ENCODE assay signal across 1 cellular context in the genomic region with DNA sequence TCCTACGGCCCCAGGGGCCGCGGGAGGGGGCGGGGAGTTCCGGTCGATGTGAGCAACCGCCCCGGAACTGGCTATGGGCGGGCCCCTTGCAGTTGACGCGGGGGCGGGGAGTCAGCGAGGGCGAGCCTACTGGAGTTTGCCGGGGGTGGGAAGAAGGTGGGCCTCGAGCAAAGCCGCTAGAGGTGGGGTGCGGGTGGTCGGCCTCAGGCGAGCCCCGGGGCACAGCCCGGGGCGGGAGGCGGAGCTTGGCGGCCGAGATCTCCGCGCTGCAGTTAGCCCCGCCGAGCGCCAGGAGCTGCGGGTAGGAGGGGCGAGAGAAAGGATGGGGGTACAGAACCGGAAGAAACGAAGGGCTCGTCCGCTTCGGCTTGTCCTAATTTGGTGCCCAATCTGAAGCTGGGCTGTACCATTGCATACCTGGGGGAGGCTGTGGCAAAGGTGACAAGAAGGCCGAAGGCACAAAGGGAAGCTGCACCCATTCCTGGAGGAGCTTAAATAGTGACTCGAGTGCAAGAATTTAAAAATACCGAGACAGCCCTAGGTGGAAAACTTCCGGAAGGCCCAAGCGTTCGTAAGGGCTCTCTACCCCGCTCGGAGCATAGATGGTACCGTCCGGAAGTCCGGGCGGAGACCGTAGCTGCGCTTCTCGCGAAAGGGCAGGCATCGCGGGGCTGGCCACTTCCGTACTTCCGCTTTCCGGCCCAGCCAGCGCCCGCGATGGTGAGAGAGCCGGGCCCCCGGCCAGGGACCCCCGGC.
TF ChIP-seq lines count a peak whose summit lies in the region.

A gene (plus strand): TSS at position 678 of the 756 bp plus-strand sequence. CDS start 40 bp downstream, at position 718.
A gene with protein sequence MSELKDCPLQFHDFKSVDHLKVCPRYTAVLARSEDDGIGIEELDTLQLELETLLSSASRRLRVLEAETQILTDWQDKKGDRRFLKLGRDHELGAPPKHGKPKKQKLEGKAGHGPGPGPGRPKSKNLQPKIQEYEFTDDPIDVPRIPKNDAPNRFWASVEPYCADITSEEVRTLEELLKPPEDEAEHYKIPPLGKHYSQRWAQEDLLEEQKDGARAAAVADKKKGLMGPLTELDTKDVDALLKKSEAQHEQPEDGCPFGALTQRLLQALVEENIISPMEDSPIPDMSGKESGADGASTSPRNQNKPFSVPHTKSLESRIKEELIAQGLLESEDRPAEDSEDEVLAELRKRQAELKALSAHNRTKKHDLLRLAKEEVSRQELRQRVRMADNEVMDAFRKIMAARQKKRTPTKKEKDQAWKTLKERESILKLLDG (minus strand): TSS at position 69 of the 756 bp plus-strand sequence. CDS start 1,007 bp downstream, outside the sequence.

TF ChIP-seq in GM23338, 12 proteins besides CTCF, POLR2A, EP300 and RAD21 (continued from another document):
- TF ChIP-seq, protein P1, sequence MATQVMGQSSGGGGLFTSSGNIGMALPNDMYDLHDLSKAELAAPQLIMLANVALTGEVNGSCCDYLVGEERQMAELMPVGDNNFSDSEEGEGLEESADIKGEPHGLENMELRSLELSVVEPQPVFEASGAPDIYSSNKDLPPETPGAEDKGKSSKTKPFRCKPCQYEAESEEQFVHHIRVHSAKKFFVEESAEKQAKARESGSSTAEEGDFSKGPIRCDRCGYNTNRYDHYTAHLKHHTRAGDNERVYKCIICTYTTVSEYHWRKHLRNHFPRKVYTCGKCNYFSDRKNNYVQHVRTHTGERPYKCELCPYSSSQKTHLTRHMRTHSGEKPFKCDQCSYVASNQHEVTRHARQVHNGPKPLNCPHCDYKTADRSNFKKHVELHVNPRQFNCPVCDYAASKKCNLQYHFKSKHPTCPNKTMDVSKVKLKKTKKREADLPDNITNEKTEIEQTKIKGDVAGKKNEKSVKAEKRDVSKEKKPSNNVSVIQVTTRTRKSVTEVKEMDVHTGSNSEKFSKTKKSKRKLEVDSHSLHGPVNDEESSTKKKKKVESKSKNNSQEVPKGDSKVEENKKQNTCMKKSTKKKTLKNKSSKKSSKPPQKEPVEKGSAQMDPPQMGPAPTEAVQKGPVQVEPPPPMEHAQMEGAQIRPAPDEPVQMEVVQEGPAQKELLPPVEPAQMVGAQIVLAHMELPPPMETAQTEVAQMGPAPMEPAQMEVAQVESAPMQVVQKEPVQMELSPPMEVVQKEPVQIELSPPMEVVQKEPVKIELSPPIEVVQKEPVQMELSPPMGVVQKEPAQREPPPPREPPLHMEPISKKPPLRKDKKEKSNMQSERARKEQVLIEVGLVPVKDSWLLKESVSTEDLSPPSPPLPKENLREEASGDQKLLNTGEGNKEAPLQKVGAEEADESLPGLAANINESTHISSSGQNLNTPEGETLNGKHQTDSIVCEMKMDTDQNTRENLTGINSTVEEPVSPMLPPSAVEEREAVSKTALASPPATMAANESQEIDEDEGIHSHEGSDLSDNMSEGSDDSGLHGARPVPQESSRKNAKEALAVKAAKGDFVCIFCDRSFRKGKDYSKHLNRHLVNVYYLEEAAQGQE (IDR thresholded peaks at IDR 0.05; ENCODE audit: unreplicated experiment) = no peak
- TF ChIP-seq NANOG (IDR thresholded peaks at IDR 0.05; ENCODE audit: borderline replicate concordance) (no peak), ZNF331 (CRISPR knock-in tag; IDR thresholded peaks at IDR 0.05; ENCODE audit: low read depth) (no peak), STAT1 (IDR thresholded peaks at IDR 0.05; ENCODE audit: unreplicated experiment) (no peak), ZNF114 (CRISPR knock-in tag; IDR thresholded peaks at IDR 0.05) (no peak), POLR2AphosphoS5 (IDR thresholded peaks at IDR 0.05; ENCODE audit: low read depth) (peak; percentile 76), EZH2 (IDR thresholded peaks at IDR 0.05; ENCODE audit: low read depth, unreplicated experiment) (no peak), EZH2phosphoT487 (IDR thresholded peaks at IDR 0.05; ENCODE audit: unreplicated experiment) (no peak), CREB1 (CRISPR knock-in tag; IDR thresholded peaks at IDR 0.05; ENCODE audit: low read depth) (peak; percentile 23; the same call in 1 of the 2 replicates)
- TF ChIP-seq, protein P2, sequence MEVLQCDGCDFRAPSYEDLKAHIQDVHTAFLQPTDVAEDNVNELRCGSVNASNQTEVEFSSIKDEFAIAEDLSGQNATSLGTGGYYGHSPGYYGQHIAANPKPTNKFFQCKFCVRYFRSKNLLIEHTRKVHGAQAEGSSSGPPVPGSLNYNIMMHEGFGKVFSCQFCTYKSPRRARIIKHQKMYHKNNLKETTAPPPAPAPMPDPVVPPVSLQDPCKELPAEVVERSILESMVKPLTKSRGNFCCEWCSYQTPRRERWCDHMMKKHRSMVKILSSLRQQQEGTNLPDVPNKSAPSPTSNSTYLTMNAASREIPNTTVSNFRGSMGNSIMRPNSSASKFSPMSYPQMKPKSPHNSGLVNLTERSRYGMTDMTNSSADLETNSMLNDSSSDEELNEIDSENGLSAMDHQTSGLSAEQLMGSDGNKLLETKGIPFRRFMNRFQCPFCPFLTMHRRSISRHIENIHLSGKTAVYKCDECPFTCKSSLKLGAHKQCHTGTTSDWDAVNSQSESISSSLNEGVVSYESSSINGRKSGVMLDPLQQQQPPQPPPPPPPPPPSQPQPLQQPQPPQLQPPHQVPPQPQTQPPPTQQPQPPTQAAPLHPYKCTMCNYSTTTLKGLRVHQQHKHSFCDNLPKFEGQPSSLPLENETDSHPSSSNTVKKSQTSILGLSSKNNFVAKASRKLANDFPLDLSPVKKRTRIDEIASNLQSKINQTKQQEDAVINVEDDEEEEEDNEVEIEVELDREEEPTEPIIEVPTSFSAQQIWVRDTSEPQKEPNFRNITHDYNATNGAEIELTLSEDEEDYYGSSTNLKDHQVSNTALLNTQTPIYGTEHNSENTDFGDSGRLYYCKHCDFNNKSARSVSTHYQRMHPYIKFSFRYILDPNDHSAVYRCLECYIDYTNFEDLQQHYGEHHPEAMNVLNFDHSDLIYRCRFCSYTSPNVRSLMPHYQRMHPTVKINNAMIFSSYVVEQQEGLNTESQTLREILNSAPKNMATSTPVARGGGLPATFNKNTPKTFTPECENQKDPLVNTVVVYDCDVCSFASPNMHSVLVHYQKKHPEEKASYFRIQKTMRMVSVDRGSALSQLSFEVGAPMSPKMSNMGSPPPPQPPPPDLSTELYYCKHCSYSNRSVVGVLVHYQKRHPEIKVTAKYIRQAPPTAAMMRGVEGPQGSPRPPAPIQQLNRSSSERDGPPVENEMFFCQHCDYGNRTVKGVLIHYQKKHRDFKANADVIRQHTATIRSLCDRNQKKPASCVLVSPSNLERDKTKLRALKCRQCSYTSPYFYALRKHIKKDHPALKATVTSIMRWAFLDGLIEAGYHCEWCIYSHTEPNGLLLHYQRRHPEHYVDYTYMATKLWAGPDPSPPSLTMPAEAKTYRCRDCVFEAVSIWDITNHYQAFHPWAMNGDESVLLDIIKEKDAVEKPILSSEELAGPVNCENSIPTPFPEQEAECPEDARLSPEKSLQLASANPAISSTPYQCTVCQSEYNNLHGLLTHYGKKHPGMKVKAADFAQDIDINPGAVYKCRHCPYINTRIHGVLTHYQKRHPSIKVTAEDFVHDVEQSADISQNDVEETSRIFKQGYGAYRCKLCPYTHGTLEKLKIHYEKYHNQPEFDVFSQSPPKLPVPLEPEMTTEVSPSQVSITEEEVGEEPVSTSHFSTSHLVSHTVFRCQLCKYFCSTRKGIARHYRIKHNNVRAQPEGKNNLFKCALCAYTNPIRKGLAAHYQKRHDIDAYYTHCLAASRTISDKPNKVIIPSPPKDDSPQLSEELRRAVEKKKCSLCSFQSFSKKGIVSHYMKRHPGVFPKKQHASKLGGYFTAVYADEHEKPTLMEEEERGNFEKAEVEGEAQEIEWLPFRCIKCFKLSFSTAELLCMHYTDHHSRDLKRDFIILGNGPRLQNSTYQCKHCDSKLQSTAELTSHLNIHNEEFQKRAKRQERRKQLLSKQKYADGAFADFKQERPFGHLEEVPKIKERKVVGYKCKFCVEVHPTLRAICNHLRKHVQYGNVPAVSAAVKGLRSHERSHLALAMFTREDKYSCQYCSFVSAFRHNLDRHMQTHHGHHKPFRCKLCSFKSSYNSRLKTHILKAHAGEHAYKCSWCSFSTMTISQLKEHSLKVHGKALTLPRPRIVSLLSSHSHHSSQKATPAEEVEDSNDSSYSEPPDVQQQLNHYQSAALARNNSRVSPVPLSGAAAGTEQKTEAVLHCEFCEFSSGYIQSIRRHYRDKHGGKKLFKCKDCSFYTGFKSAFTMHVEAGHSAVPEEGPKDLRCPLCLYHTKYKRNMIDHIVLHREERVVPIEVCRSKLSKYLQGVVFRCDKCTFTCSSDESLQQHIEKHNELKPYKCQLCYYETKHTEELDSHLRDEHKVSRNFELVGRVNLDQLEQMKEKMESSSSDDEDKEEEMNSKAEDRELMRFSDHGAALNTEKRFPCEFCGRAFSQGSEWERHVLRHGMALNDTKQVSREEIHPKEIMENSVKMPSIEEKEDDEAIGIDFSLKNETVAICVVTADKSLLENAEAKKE (CRISPR knock-in tag; IDR thresholded peaks at IDR 0.05) = no peak
